2 cellular contexts compared by ENCODE assay signal in the genomic region with DNA sequence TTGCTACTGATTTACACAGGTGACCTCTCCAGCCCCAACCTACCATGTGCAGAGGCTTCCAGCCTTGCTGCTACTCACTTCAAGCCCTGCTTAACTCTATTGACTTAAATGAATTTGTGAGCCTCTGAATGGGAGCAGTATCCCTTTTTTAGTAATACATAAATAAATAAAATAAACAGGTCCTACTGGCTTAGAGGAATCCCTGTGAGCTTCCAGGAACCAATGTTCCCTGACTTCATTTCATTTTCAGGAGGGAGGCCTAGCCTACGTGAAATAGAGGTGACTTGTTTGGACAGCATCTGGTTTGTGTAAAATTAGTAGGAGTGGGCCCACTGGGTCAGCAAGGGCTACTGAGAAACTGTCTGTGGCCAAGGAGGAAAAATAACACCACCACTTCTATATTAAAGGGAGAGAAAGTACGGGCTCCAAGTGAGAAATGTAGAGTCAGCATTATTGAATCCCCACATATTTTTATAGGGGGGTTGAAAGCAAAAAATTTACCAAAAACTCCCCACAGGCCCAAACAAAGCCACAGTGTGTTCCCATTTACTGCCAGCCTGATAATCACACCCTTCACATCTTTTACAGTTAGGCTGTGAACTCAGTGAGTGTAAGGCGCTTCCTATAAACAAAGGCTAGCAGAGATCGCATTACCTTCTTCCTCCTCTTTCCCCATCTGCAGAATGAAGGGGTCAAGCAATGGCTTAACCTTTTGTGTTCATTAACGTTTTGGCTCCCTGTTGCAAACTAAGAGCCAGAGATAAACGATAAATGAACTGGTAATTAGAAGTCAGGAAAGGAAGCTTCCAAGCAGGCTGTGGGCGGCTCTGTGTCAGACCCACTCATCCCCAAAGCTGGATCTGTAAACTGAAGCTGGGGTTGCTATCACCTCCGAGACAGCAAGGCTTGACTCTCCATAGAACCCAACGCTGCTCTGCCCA.
TF ChIP-seq lines count a peak whose summit lies in the region.

No MANE protein-coding gene starts in this region.

TF ChIP-seq in A549, 52 proteins besides CTCF, POLR2A, EP300 and RAD21:
- TF ChIP-seq MAFK (IDR thresholded peaks at IDR 0.05; ENCODE audit: partially characterized antibody): peak; percentile 83
- TF ChIP-seq, protein P1, sequence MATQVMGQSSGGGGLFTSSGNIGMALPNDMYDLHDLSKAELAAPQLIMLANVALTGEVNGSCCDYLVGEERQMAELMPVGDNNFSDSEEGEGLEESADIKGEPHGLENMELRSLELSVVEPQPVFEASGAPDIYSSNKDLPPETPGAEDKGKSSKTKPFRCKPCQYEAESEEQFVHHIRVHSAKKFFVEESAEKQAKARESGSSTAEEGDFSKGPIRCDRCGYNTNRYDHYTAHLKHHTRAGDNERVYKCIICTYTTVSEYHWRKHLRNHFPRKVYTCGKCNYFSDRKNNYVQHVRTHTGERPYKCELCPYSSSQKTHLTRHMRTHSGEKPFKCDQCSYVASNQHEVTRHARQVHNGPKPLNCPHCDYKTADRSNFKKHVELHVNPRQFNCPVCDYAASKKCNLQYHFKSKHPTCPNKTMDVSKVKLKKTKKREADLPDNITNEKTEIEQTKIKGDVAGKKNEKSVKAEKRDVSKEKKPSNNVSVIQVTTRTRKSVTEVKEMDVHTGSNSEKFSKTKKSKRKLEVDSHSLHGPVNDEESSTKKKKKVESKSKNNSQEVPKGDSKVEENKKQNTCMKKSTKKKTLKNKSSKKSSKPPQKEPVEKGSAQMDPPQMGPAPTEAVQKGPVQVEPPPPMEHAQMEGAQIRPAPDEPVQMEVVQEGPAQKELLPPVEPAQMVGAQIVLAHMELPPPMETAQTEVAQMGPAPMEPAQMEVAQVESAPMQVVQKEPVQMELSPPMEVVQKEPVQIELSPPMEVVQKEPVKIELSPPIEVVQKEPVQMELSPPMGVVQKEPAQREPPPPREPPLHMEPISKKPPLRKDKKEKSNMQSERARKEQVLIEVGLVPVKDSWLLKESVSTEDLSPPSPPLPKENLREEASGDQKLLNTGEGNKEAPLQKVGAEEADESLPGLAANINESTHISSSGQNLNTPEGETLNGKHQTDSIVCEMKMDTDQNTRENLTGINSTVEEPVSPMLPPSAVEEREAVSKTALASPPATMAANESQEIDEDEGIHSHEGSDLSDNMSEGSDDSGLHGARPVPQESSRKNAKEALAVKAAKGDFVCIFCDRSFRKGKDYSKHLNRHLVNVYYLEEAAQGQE (IDR thresholded peaks at IDR 0.05): no peak

TF ChIP-seq in IMR-90, 13 proteins besides CTCF, POLR2A, EP300 and RAD21:
- TF ChIP-seq RCOR1 (IDR thresholded peaks at IDR 0.05; ENCODE audit: insufficient replicate concordance, low read length): no peak
- TF ChIP-seq FOS (IDR thresholded peaks at IDR 0.05; ENCODE audit: low read depth, low read length): no peak
- no peak for TF ChIP-seq CEBPB (IDR thresholded peaks at IDR 0.05; ENCODE audit: low read depth, low read length)
- peak; percentile 90 for TF ChIP-seq MAFK (IDR thresholded peaks at IDR 0.05; ENCODE audit: low read depth, low read length)
- no peak for TF ChIP-seq MXI1 (IDR thresholded peaks at IDR 0.05; ENCODE audit: borderline replicate concordance, low read depth, low read length)
